In the genomic region with DNA sequence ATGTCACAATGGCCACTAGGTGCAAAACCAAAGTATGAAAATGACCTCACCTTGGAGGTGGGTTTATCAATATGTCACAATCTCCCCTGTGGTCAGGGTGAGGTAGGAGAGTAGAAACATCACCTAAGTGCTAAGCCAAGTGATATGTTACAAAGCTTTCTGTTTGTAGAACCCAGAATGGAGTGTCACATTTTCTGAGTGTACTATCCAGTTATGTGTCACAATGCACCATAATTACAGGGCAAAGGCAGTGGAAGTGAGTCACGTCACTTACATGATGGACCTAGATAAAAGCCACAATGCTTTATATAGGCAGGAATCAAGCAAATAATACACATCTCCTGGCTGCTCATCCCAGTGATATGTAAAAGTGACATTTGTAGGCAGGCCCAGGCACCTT, we compare ENCODE assay signal across 14 cellular contexts. TPM values are rescaled to one million over a fixed set of nuclear protein-coding genes. Genes with fewer than 3 reads are reported as not detected.
"Had no signal": no experiment of that assay in that cellular context is flagged by ENCODE, and none has a peak within 500 bp of the region (broad histone marks: within the 10 kb centered on the region; RNA-seq: fewer than 3 reads in every experiment).

No MANE protein-coding gene starts in this region.

RNA-seq across cellular contexts. Expression of a gene that starts 21.8 kb away (rescaled TPM):
- total RNA-seq: activated B cell treated with CpG ODN at 0.5 μM for 24 hours; activated CD4-positive, alpha-beta memory T cell treated with anti-CD3 and anti-CD28 coated beads for 36 hours; activated CD4-positive, alpha-beta T cell treated with anti-CD3 and anti-CD28 coated beads, Interleukin-2, amount 10 ng/mL, durations not matched to agents 24 days and 14 days; activated CD8-positive, alpha-beta memory T cell treated with anti-CD3 and anti-CD28 coated beads for 36 hours; activated CD8-positive, alpha-beta T cell treated with anti-CD3 and anti-CD28 coated beads for 36 hours; activated naive CD8-positive, alpha-beta T cell treated with anti-CD3 and anti-CD28 coated beads for 36 hours; activated T-cell treated with anti-CD3 and anti-CD28 coated beads, Interleukin-2, amount 50 U/mL, for 4 hours; activated T-cell treated with anti-CD3 and anti-CD28 coated beads, Interleukin-2, amount 50 U/mL, for 72 hours; activated T-helper 1 cell treated with anti-CD3 and anti-CD28 coated beads, Interleukin-12 subunit alpha, Interleukin-12 subunit beta, Interleukin-2, Interleukin-4 antibody, amounts not matched to agents 30 ng/mL and 10 ng/mL and 1 ng/mL, durations not matched to agents 14 hours and 24 hours and 36 hours; activated T-helper 2 cell treated with anti-CD3 and anti-CD28 coated beads, Interferon-gamma antibody, Interleukin-2, Interleukin-4, amounts not matched to agents 10 μg/mL and 5 μg/mL and 100 μg/mL, durations not matched to agents 14 hours and 24 hours and 36 hours; ascending aorta; bronchial epithelial cell; cardiac muscle cell; chondrocyte had no signal
